In the genomic region with DNA sequence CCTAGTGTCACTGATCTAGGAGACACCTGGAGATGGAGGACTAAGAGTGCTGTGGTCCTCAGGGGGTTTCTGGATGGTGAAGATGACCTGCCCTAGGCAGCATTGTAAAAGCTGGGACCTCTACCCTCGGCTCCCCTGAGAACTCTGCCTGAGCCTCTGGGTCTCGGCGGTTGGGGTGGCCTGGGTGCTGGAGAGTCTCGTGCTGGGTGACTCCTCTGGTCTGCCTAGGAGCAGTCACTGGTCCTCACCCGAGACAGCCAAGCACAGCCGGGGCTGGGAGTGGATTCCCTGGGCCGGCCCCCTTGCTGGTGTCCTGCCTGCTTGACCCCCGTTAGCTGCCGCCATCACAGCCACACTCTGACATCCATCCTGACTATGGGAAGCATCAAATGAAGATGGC, we compare ENCODE assay signal across 20 cellular contexts. TPM values are rescaled to one million over a fixed set of nuclear protein-coding genes. Genes with fewer than 3 reads are reported as not detected.
DNase-seq lines count a peak whose midpoint lies in the region; ATAC-seq, FAIRE-seq and TF ChIP-seq lines count a peak whose summit lies in the region.
"Had no signal": no experiment of that assay in that cellular context is flagged by ENCODE, and none has a peak within 500 bp of the region (broad histone marks: within the 10 kb centered on the region; RNA-seq: fewer than 3 reads in every experiment).

No MANE protein-coding gene starts in this region.

- CTCF ChIA-PET in A549 (lab: Yijun Ruan, JAX): interaction anchor here (0.7 to 5.0 kb wide), 11 partner anchors 7 to 589 kb away, joined by 3 to 48 read pairs (median 3); no protein-coding TSS in a partner anchor
- CTCF ChIA-PET in activated CD4-positive, alpha-beta memory T cell treated with anti-CD3 and anti-CD28 coated beads, Interleukin-2, amount 10 ng/mL, durations not matched to agents 7 days and 5 days (lab: Charles Lee): interaction anchor here (0.6 kb wide), 1 partner anchor 9 kb away, joined by 4 read pairs; no protein-coding TSS in a partner anchor

- H3K4me3 Mint-ChIP-seq in stimulated activated effector memory CD8-positive, alpha-beta T cell treated with anti-CD3 and anti-CD28 coated beads, Interleukin-12 subunit alpha, Interleukin-12 subunit beta, amount 100 ng/mL, for 72 hours: no peak overlapping the region
- H3K4me3 Mint-ChIP-seq in activated CD4-positive, alpha-beta memory T cell treated with anti-CD3 and anti-CD28 coated beads, Interleukin-2, amount 10 ng/mL, durations not matched to agents 7 days and 5 days: no peak overlapping the region
- H3K4me3 Mint-ChIP-seq: CD4-positive, alpha-beta memory T cell had no signal

- POLR2A ChIA-PET in A549 (lab: Yijun Ruan, JAX): interaction anchor here (1.3 to 1.7 kb wide), 2 partner anchors 8 to 16 kb away, joined by 6 to 9 read pairs; no protein-coding TSS in a partner anchor
- POLR2A ChIA-PET in activated CD4-positive, alpha-beta memory T cell treated with anti-CD3 and anti-CD28 coated beads, Interleukin-2, amount 10 ng/mL, durations not matched to agents 7 days and 5 days (lab: Charles Lee): no interaction called here

- TF ChIP-seq POLR2A in A549 (IDR thresholded peaks at IDR 0.05; ENCODE audit: low read length): no peak
- TF ChIP-seq POLR2A in gastroesophageal sphincter (IDR thresholded peaks at IDR 0.05): no peak

- H3K9me3 ChIP-seq in A549 (no peaks in the 10 kb centered on the region), gastroesophageal sphincter (no peaks in the 10 kb centered on the region)

- peak overlapping the region; percentile 58 for H3K27ac Mint-ChIP-seq in stimulated activated effector memory CD8-positive, alpha-beta T cell treated with anti-CD3 and anti-CD28 coated beads, Interleukin-12 subunit alpha, Interleukin-12 subunit beta, amount 100 ng/mL, for 72 hours
- H3K27ac Mint-ChIP-seq in activated CD4-positive, alpha-beta memory T cell treated with anti-CD3 and anti-CD28 coated beads, Interleukin-2, amount 10 ng/mL, durations not matched to agents 7 days and 5 days: no peak overlapping the region

- peaks cover 0 to 79% of the 10 kb centered on the region in 2 donors for H3K36me3 ChIP-seq in gastroesophageal sphincter

- peaks cover 9% of the 10 kb centered on the region for H3K27me3 Mint-ChIP-seq in activated CD4-positive, alpha-beta memory T cell treated with anti-CD3 and anti-CD28 coated beads, Interleukin-2, amount 10 ng/mL, durations not matched to agents 7 days and 5 days

- no peaks in the 10 kb centered on the region for H3K36me3 Mint-ChIP-seq in stimulated activated effector memory CD8-positive, alpha-beta T cell treated with anti-CD3 and anti-CD28 coated beads, Interleukin-12 subunit alpha, Interleukin-12 subunit beta, amount 100 ng/mL, for 72 hours
- peaks cover 6% of the 10 kb centered on the region for H3K36me3 Mint-ChIP-seq in activated CD4-positive, alpha-beta memory T cell treated with anti-CD3 and anti-CD28 coated beads, Interleukin-2, amount 10 ng/mL, durations not matched to agents 7 days and 5 days (ENCODE audit: low read depth)
- H3K36me3 Mint-ChIP-seq: CD4-positive, alpha-beta memory T cell had no signal

- no peak for ATAC-seq in A549
- ATAC-seq in gastroesophageal sphincter: no peak
- ATAC-seq in stimulated activated effector memory CD8-positive, alpha-beta T cell treated with anti-CD3 and anti-CD28 coated beads, Interleukin-12 subunit alpha, Interleukin-12 subunit beta, amount 100 ng/mL, for 72 hours: no peak
- ATAC-seq: GM12878, K562 had no signal

- DNase-seq in A549 (ENCODE audit: low read depth in 1 of 2, low spot score in 1 of 2) (no peak), amygdala (lab: John Stamatoyannopoulos, UW) (no peak), inferior parietal cortex (ENCODE audit: extremely low spot score) (no peak), COR-L47 (lab: John Stamatoyannopoulos, UW) (no peak)
- no peak for DNase-seq in stimulated activated effector memory CD8-positive, alpha-beta T cell treated with anti-CD3 and anti-CD28 coated beads, Interleukin-12 subunit alpha, Interleukin-12 subunit beta, amount 100 ng/mL, for 72 hours (ENCODE audit: low spot score in 2 of 2)
- no peak for DNase-seq in activated CD4-positive, alpha-beta memory T cell treated with anti-CD3 and anti-CD28 coated beads, Interleukin-2, amount 10 ng/mL, durations not matched to agents 7 days and 5 days
- DNase-seq: Calu3; CD4-positive, alpha-beta memory T cell; EL; GOT3; NCI-H1092 treated with DMSO at 0.1 percent for 48 hours; NCI-H1694; NCI-H2081 treated with DMSO at 0.1 percent for 48 hours; NK-92 treated with Interleukin-12 subunit alpha and Interleukin-12 subunit beta, amount 100 ng/mL, for 24 hours; SHP77 treated with DMSO at 0.1 percent for 48 hours had no signal

- TF ChIP-seq CTCF in A549 (IDR thresholded peaks at IDR 0.05) (no peak), gastroesophageal sphincter (IDR thresholded peaks at IDR 0.05) (no peak)

- FAIRE-seq in A549 (lab: Jason Lieb, UNC): no peak
- FAIRE-seq: GM12878, K562, RCC 7860 had no signal

- H3K9me3 Mint-ChIP-seq in stimulated activated effector memory CD8-positive, alpha-beta T cell treated with anti-CD3 and anti-CD28 coated beads, Interleukin-12 subunit alpha, Interleukin-12 subunit beta, amount 100 ng/mL, for 72 hours: no peaks in the 10 kb centered on the region
- no peaks in the 10 kb centered on the region for H3K9me3 Mint-ChIP-seq in activated CD4-positive, alpha-beta memory T cell treated with anti-CD3 and anti-CD28 coated beads, Interleukin-2, amount 10 ng/mL, durations not matched to agents 7 days and 5 days
- H3K9me3 Mint-ChIP-seq: CD4-positive, alpha-beta memory T cell had no signal

- H3K27me3 ChIP-seq in gastroesophageal sphincter: no peaks in the 10 kb centered on the region

- 91% methylated on average over 9 of the region's 9 CpGs for WGBS in A549 (ENCODE audit: missing lambda C conversion rate)
- WGBS in gastroesophageal sphincter (ENCODE audit: low coverage in 1 of 2), 2 donors: no CpG with 5 or more reads among the region's 9 CpGs

- peak overlapping the region; percentile 57 for H3K4me2 ChIP-seq in A549

- H3K4me1 Mint-ChIP-seq in stimulated activated effector memory CD8-positive, alpha-beta T cell treated with anti-CD3 and anti-CD28 coated beads, Interleukin-12 subunit alpha, Interleukin-12 subunit beta, amount 100 ng/mL, for 72 hours: peaks cover 18% of the 10 kb centered on the region
- H3K4me1 Mint-ChIP-seq in activated CD4-positive, alpha-beta memory T cell treated with anti-CD3 and anti-CD28 coated beads, Interleukin-2, amount 10 ng/mL, durations not matched to agents 7 days and 5 days: peaks cover 27% of the 10 kb centered on the region

- H3K4me3 ChIP-seq in A549: no peak overlapping the region
- H3K4me3 ChIP-seq in gastroesophageal sphincter: no peak overlapping the region
- H3K4me3 ChIP-seq: GM12878, K562 had no signal

- TF ChIP-seq RAD21 in A549 (conservative IDR thresholded peaks at IDR 0.05 in 1 of 2, IDR thresholded peaks at IDR 0.05 in 1 of 2): no peak

- H3K4me1 ChIP-seq in A549: peaks cover 80% of the 10 kb centered on the region
- peaks cover 0 to 84% (median 7%) of the 10 kb centered on the region in 3 donors for H3K4me1 ChIP-seq in gastroesophageal sphincter

- peak overlapping the region; percentile 88 to 90 for H3K27ac ChIP-seq in A549
- H3K27ac ChIP-seq in cingulate gyrus (ENCODE audit: low read depth, low read length): peak overlapping the region; percentile 87
- H3K27ac ChIP-seq in gastroesophageal sphincter: peak overlapping the region; percentile 27 to 83 (median 80)

- no peak for TF ChIP-seq EP300 in A549 (IDR thresholded peaks at IDR 0.05)
- no peak for TF ChIP-seq EP300 in gastroesophageal sphincter (IDR thresholded peaks at IDR 0.05)

TF ChIP-seq in A549, 52 proteins besides CTCF, POLR2A, EP300 and RAD21 (continues in another document):
- TF ChIP-seq FOSL2 (IDR thresholded peaks at IDR 0.05) (no peak), FOSL2 (CRISPR knock-in tag; IDR thresholded peaks at IDR 0.05) (no peak), EHMT2 (IDR thresholded peaks at IDR 0.05; ENCODE audit: low read depth) (no peak), NFE2L2 (conservative IDR thresholded peaks at IDR 0.05; ENCODE audit: low read length) (no peak), ESRRA (IDR thresholded peaks at IDR 0.05; ENCODE audit: borderline replicate concordance, low read length) (no peak), HES2 (IDR thresholded peaks at IDR 0.05) (no peak), HOXB5 (CRISPR knock-in tag; IDR thresholded peaks at IDR 0.05) (no peak)
- TF ChIP-seq, protein P1, sequence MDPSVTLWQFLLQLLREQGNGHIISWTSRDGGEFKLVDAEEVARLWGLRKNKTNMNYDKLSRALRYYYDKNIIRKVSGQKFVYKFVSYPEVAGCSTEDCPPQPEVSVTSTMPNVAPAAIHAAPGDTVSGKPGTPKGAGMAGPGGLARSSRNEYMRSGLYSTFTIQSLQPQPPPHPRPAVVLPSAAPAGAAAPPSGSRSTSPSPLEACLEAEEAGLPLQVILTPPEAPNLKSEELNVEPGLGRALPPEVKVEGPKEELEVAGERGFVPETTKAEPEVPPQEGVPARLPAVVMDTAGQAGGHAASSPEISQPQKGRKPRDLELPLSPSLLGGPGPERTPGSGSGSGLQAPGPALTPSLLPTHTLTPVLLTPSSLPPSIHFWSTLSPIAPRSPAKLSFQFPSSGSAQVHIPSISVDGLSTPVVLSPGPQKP (IDR thresholded peaks at IDR 0.05; ENCODE audit: low read depth, low read length): no peak

RNA-seq across cellular contexts. Expression of gene KCTD15, which starts 6.7 kb away (rescaled TPM):
- polyA plus RNA-seq in A549 (2011; rRNA removed): 54.0 and 55.7 TPM in 2 replicates
- 122 and 161 TPM in 2 replicates for polyA plus RNA-seq in A549 (2012; cell fraction: cytosol; rRNA removed)
- polyA plus RNA-seq in A549 (2012; cell fraction: nucleus; rRNA removed): 266 and 321 TPM in 2 replicates
- polyA plus RNA-seq in A549 (2017; fragmentation: RNase III; extraction: RNeasy Plus Mini Kit Qiagen cat#74134 plus additional on column Dnase treatment): 53.4 to 56.5 TPM (median 55.7 TPM) in 3 replicates
- 48.2 and 48.5 TPM in 2 replicates for polyA minus RNA-seq in A549 (2011; rRNA and poly(A)+ RNA removed)
- 100 to 1,000 TPM in 1 of 4 donors, 10 to 100 TPM in 3; 62.3 to 148 (median 84.3) TPM for total RNA-seq in gastroesophageal sphincter
- total RNA-seq in activated CD4-positive, alpha-beta memory T cell treated with anti-CD3 and anti-CD28 coated beads, Interleukin-2, amount 10 ng/mL, durations not matched to agents 7 days and 5 days: 10 to 100 TPM; 10.9 to 11.6 TPM
- total RNA-seq: GM12878 had no signal
- polyA plus RNA-seq: GM12878 had no signal

Comparison
In these comparisons a context has a peak if more than half of its experiments do, and no peak if none do; other contexts are left out.
1. RNA of gene KCTD15, which starts 6.7 kb away (total RNA-seq): 62.3 to 148 TPM in gastroesophageal sphincter; 10.9 to 11.6 TPM in activated CD4-positive, alpha-beta memory T cell treated with anti-CD3 and anti-CD28 coated beads, Interleukin-2, amount 10 ng/mL, durations not matched to agents 7 days and 5 days; every median in the first group is over 4 times any median in the second.
2. Peak in every context shown above with its lines, with median percentiles within 50 percentile points of each other: H3K27ac ChIP-seq.